Comparison of ENCODE assay signal across 21 cellular contexts in genomic region chrX:154381271-154381670, GRCh38. TPM values are rescaled to one million over a fixed set of nuclear protein-coding genes. Genes with fewer than 3 reads are reported as not detected.
DNase-seq lines count a peak whose midpoint lies in the region; FAIRE-seq and TF ChIP-seq lines count a peak whose summit lies in the region.
"Had no signal": no experiment of that assay in that cellular context is flagged by ENCODE, and none has a peak within 500 bp of the region (broad histone marks: within the 10 kb centered on the region; RNA-seq: fewer than 3 reads in every experiment).

No MANE protein-coding gene starts in this region.

- no peak overlapping the region for H2BK12ac ChIP-seq in H1 (ENCODE audit: low read depth, low read length)

- peak; percentile 93 for FAIRE-seq in H1 (lab: Jason Lieb, UNC)
- FAIRE-seq: G401.6 had no signal

- peak overlapping the region in 3 of 4 experiments; percentile 25 to 70 (median 47); a peak in 5 of 7 replicates for H3K9ac ChIP-seq in H1 (replicated peaks in 1 of 4; ENCODE audit: extremely low read depth in 1 of 4, low read depth in 3 of 4, low read length in 3 of 4)

- no peak for TF ChIP-seq RAD21 in H1 (IDR thresholded peaks at IDR 0.05 in 1 of 2, conservative IDR thresholded peaks at IDR 0.05 in 1 of 2; ENCODE audit: low read depth in 2 of 2, low read length in 2 of 2)

- H3K18ac ChIP-seq in H1 (ENCODE audit: extremely low read depth, low read length), result no peak overlapping the region

- peaks cover 0 to 20% (median 9%) of the 10 kb centered on the region in 4 experiments; a peak in 6 of 7 replicates for H3K4me1 ChIP-seq in H1 (replicated peaks in 1 of 4; ENCODE audit: control insufficient read depth in 3 of 4, insufficient read depth in 4 of 4, low read length in 3 of 4)
- H3K4me1 ChIP-seq: psoas muscle had no signal

- 22% methylated on average over 5 of the region's 6 CpGs; no CpG with 5 or more reads in 1 of the 2 experiments for WGBS in H1 (ENCODE audit: extremely low coverage in 1 of 2, insufficient coverage in 1 of 2, insufficient read length in 1 of 2, insufficient replicate concordance in 2 of 2, low coverage in 1 of 2, low lambda C conversion rate in 2 of 2, missing lambda C conversion rate in 1 of 2), 2 experiments

- BruUV-seq in Calu3 (replicated peaks; lab: Mats Ljungman, UMichigan), result no TSS peak

- TF ChIP-seq POLR2A in H1 (IDR thresholded peaks at IDR 0.05; ENCODE audit: control extremely low read depth in 1 of 2, low read depth in 2 of 2, low read length in 2 of 2), result no peak

- H2BK15ac ChIP-seq in H1 (ENCODE audit: low read length), result no peak overlapping the region

- peaks cover 0 to 3% (median 0%) of the 10 kb centered on the region in 4 experiments; a peak in 1 of 7 replicates for H3K27me3 ChIP-seq in H1 (replicated peaks in 1 of 4; ENCODE audit: control insufficient read depth in 3 of 4, extremely low read depth in 1 of 4, insufficient read depth in 3 of 4, low read length in 3 of 4)

- peaks cover 0 to 13% of the 10 kb centered on the region in 2 experiments; a peak in 2 of 4 replicates for H3K79me2 ChIP-seq in H1 (ENCODE audit: control insufficient read depth in 1 of 2, insufficient read depth in 2 of 2, low read length in 2 of 2)

- POLR2A ChIA-PET in H1 (lab: Charles Lee; ENCODE audit: partially characterized antibody), result interaction anchor here (0.8 to 6.5 kb wide), 7 partner anchors 8 to 136 kb away, joined by 4 to 107 read pairs (median 22); partner anchors contain the start of genes FLNA and RPL10

- DNase-seq in Calu3 (no peak), H1 (ENCODE audit: low read depth in 1 of 2, low spot score in 2 of 2) (peak in 1 of 2 experiments; percentile 66), neural crest cell (ENCODE audit: low read depth, low spot score) (no peak), activated gamma-delta T cell (lab: John Stamatoyannopoulos, UW) (no peak), NOMO-1 (lab: John Stamatoyannopoulos, UW; ENCODE audit: unreplicated experiment in 2 of 2) (no peak), GM19238 (ENCODE audit: insufficient read length, low spot score) (no peak), mesenteric fat pad (ENCODE audit: low spot score) (no peak)
- DNase-seq: activated T-cell treated with anti-CD3 and anti-CD28 coated beads, Interleukin-2, amount 50 U/mL, for 48 hours; midbrain; NCI-H1092 treated with DMSO at 0.1 percent for 48 hours; NCI-H2029 treated with DMSO at 0.1 percent for 48 hours; NCI-H446; PC-3; psoas muscle; stimulated activated CD4-positive, alpha-beta T cell treated with anti-CD3 and anti-CD28 coated beads, Interleukin-1b, Interleukin-23, amount 100 ng/mL, for 48 hours; stimulated activated naive B cell treated with anti-CD40 and anti-IgM and Interleukin-4, amounts not matched to agents 10 μg/mL and 1 μg/mL and 100 μg/mL, for 72 hours; T-helper 1 cell had no signal

- no peak overlapping the region for H4K8ac ChIP-seq in H1 (ENCODE audit: extremely low read depth, insufficient read depth, low read length)

- H2BK5ac ChIP-seq in H1 (ENCODE audit: low read depth, low read length), result peak overlapping the region; percentile 75

- no peak; a peak in 1 of 3 replicates for TF ChIP-seq EP300 in H1 (IDR thresholded peaks at IDR 0.05; ENCODE audit: borderline replicate concordance in 1 of 2, low read depth in 2 of 2, low read length in 2 of 2)

- H3K9me3 ChIP-seq in H1 (ENCODE audit: insufficient read depth in 2 of 2, low read depth in 1 of 2, low read length in 1 of 2), result no peaks in the 10 kb centered on the region
- H3K9me3 ChIP-seq: psoas muscle, thoracic aorta had no signal

- peak overlapping the region; percentile 96; the same call in 1 of the 2 replicates for H3K27ac ChIP-seq in H1 (ENCODE audit: low read depth, low read length)

- intact Hi-C loops in Calu3 (cut with micrococcal nuclease; ENCODE audit: unreplicated experiment), result no loop called here

- H3K4me1 Mint-ChIP-seq in Calu3 (ENCODE audit: low read depth, unreplicated experiment) (peaks cover 12% of the 10 kb centered on the region), IgD-negative memory B cell (peaks cover 5 to 9% (median 8%) of the 10 kb centered on the region in 3 donors), neural crest cell (peaks cover 16% of the 10 kb centered on the region)

- H2BK20ac ChIP-seq in H1 (ENCODE audit: low read length), result no peak overlapping the region

- H2AK5ac ChIP-seq in H1 (ENCODE audit: low read depth, low read length), result no peak overlapping the region

- peaks cover 48% of the 10 kb centered on the region for H3K36me3 Mint-ChIP-seq in Calu3 (ENCODE audit: insufficient read depth, unreplicated experiment)
- H3K36me3 Mint-ChIP-seq in IgD-negative memory B cell, result peaks cover 2% of the 10 kb centered on the region
- peaks cover 4% of the 10 kb centered on the region for H3K36me3 Mint-ChIP-seq in neural crest cell (ENCODE audit: low read depth)

- no peak overlapping the region for H3K14ac ChIP-seq in H1 (ENCODE audit: insufficient read length)

- H3K79me1 ChIP-seq in H1 (ENCODE audit: low read depth, low read length), result no peaks in the 10 kb centered on the region

- peak overlapping the region; percentile 59 to 98 for H3K4me2 ChIP-seq in H1 (ENCODE audit: insufficient read depth in 1 of 2, low read depth in 2 of 2, low read length in 2 of 2)

- peak overlapping the region; percentile 90 for H4K5ac ChIP-seq in H1 (ENCODE audit: insufficient read length, low read depth, low read length)

- H3K27me3 Mint-ChIP-seq in Calu3 (ENCODE audit: unreplicated experiment) (no peaks in the 10 kb centered on the region), IgD-negative memory B cell (no peaks in the 10 kb centered on the region), neural crest cell (ENCODE audit: low read depth) (no peaks in the 10 kb centered on the region)
- H3K27me3 Mint-ChIP-seq: stimulated activated naive B cell treated with anti-CD40 and anti-IgM and Interleukin-4, amounts not matched to agents 10 μg/mL and 1 μg/mL and 100 μg/mL, for 72 hours had no signal

- H4K91ac ChIP-seq in H1 (replicated peaks; ENCODE audit: insufficient read length, low read length), result no peak overlapping the region

- CTCF ChIA-PET in Calu3 (lab: Charles Lee) (interaction anchor here (1.7 kb wide), 1 partner anchor 8 kb away, joined by 8 read pairs; no protein-coding TSS in a partner anchor), H1 (lab: Charles Lee; ENCODE audit: partially characterized antibody) (interaction anchor here (1.0 to 3.9 kb wide), 2 partner anchors 8 to 154 kb away, joined by 3 to 29 read pairs; partner anchors contain the start of gene FLNA)

- H3K4me3 Mint-ChIP-seq in Calu3 (ENCODE audit: low read depth, unreplicated experiment) (peak overlapping the region; percentile 81), IgD-negative memory B cell (peak overlapping the region in 2 of 4 donors; percentile 57 to 91), neural crest cell (peak overlapping the region; percentile 71)

- H4K20me1 ChIP-seq in H1 (replicated peaks in 1 of 2; ENCODE audit: control insufficient read depth in 1 of 2, insufficient read depth in 2 of 2, low read length in 2 of 2), result peaks cover 0 to 2% of the 10 kb centered on the region in 2 experiments

- peaks cover 0 to 26% (median 0%) of the 10 kb centered on the region in 4 experiments; a peak in 2 of 8 replicates for H3K36me3 ChIP-seq in H1 (ENCODE audit: control insufficient read depth in 2 of 4, insufficient read depth in 4 of 4, low read length in 3 of 4)
- H3K36me3 ChIP-seq: thoracic aorta had no signal

- H3K23me2 ChIP-seq in H1 (ENCODE audit: low read depth, low read length), result peaks cover 4% of the 10 kb centered on the region; the same call in 1 of the 2 replicates

- peak overlapping the region; percentile 7 to 97 (median 9); a peak in 3 of 8 replicates for H3K4me3 ChIP-seq in H1 (ENCODE audit: extremely low read depth in 1 of 4, insufficient read depth in 2 of 4, low read depth in 3 of 4, low read length in 4 of 4)

- H3K4ac ChIP-seq in H1 (replicated peaks; ENCODE audit: insufficient read length, low read depth, low read length), result no peak overlapping the region

- H2BK120ac ChIP-seq in H1 (replicated peaks; ENCODE audit: low read depth, low read length), result peak overlapping the region; percentile 72

- H3K9me3 Mint-ChIP-seq in Calu3 (ENCODE audit: low read depth, unreplicated experiment), result no peaks in the 10 kb centered on the region
- H3K9me3 Mint-ChIP-seq in IgD-negative memory B cell, result peaks cover 0 to 2% (median 0%) of the 10 kb centered on the region in 3 donors
- H3K9me3 Mint-ChIP-seq in neural crest cell, result no peaks in the 10 kb centered on the region
- H3K9me3 Mint-ChIP-seq: activated naive CD4-positive, alpha-beta T cell treated with anti-CD3 and anti-CD28 coated beads, Interleukin-2, amount 50 U/mL, for 72 hours; stimulated activated naive B cell treated with anti-CD40 and anti-IgM and Interleukin-4, amounts not matched to agents 10 μg/mL and 1 μg/mL and 100 μg/mL, for 72 hours had no signal

- H3K56ac ChIP-seq in H1 (replicated peaks; ENCODE audit: insufficient read length, low read depth, low read length), result no peak overlapping the region

- no peak overlapping the region for H3K23ac ChIP-seq in H1 (ENCODE audit: insufficient read length)

- H2AFZ ChIP-seq in H1 (ENCODE audit: low read length), result no peak overlapping the region

- peak overlapping the region; percentile 86 for H3K27ac Mint-ChIP-seq in Calu3 (ENCODE audit: unreplicated experiment)
- peak overlapping the region in 2 of 3 donors; percentile 96 to 98 for H3K27ac Mint-ChIP-seq in IgD-negative memory B cell
- H3K27ac Mint-ChIP-seq in neural crest cell (ENCODE audit: unreplicated experiment), result no peak overlapping the region

- TF ChIP-seq CTCF in Calu3 (IDR thresholded peaks at IDR 0.05; ENCODE audit: unreplicated experiment) (no peak), H1 (IDR thresholded peaks at IDR 0.05; ENCODE audit: control extremely low read depth in 1 of 3, insufficient read depth in 1 of 3, low read depth in 1 of 3, low read length in 3 of 3) (no peak), neural crest cell (conservative IDR thresholded peaks at IDR 0.05) (no peak)

RNA-seq across cellular contexts. Expression of gene EMD, which starts 2.2 kb away (rescaled TPM):
- 75.1 TPM in 2 replicates for total RNA-seq in Calu3 (2022)
- polyA plus RNA-seq in IgD-negative memory B cell, result 32.4 TPM
- total RNA-seq in H1 (2021; fragmentation: NEBNext Ultra II Directional; extraction: Animal tissue kit (Norgen Biotek cat#: 25700)), result 104 and 109 TPM in 2 replicates
- polyA plus RNA-seq in H1 (2011; rRNA removed), result 45.5 and 128 TPM in 2 replicates
- 88.6 TPM for polyA plus RNA-seq in H1 (2011; cell fraction: cytosol; rRNA removed)
- polyA plus RNA-seq in H1 (2011; cell fraction: nucleus; rRNA removed), result 218 TPM
- polyA plus RNA-seq in H1 (2012, experiment 1 of 2), result 84.6 to 114 TPM (median 106 TPM) in 4 replicates
- 104 TPM for polyA plus RNA-seq in H1 (2012, experiment 2 of 2)
- 71.7 TPM for polyA plus RNA-seq in H1 (2013, experiment 1 of 2)
- polyA plus RNA-seq in H1 (2013, experiment 2 of 2), result 72.0 TPM
- polyA minus RNA-seq in H1 (2011; rRNA and poly(A)+ RNA removed), result 21.4 and 56.1 TPM in 2 replicates
- polyA minus RNA-seq in H1 (2011; cell fraction: cytosol; rRNA and poly(A)+ RNA removed), result 62.9 TPM
- polyA minus RNA-seq in H1 (2011; cell fraction: nucleus; rRNA and poly(A)+ RNA removed), result 71.8 TPM
- 54.3 and 56.8 TPM in 2 replicates for total RNA-seq in neural crest cell
- total RNA-seq in mesenteric fat pad, result 57.4 TPM

RNA-seq across cellular contexts. Expression of gene FLNA, which starts 6.8 kb away (rescaled TPM):
- total RNA-seq in Calu3 (2022), result 973 and 1,240 TPM in 2 replicates
- 396 TPM for polyA plus RNA-seq in IgD-negative memory B cell
- 925 and 957 TPM in 2 replicates for total RNA-seq in H1 (2021; fragmentation: NEBNext Ultra II Directional; extraction: Animal tissue kit (Norgen Biotek cat#: 25700))
- polyA plus RNA-seq in H1 (2011; rRNA removed), result 315 and 451 TPM in 2 replicates
- 251 TPM for polyA plus RNA-seq in H1 (2011; cell fraction: cytosol; rRNA removed)
- polyA plus RNA-seq in H1 (2011; cell fraction: nucleus; rRNA removed), result 1,759 TPM
- 767 to 1,094 TPM (median 1,076 TPM) in 4 replicates for polyA plus RNA-seq in H1 (2012, experiment 1 of 2)
- 883 TPM for polyA plus RNA-seq in H1 (2012, experiment 2 of 2)
- 705 TPM for polyA plus RNA-seq in H1 (2013, experiment 1 of 2)
- polyA plus RNA-seq in H1 (2013, experiment 2 of 2), result 715 TPM
- polyA minus RNA-seq in H1 (2011; rRNA and poly(A)+ RNA removed), result 1,078 and 1,259 TPM in 2 replicates
- polyA minus RNA-seq in H1 (2011; cell fraction: cytosol; rRNA and poly(A)+ RNA removed), result 972 TPM
- polyA minus RNA-seq in H1 (2011; cell fraction: nucleus; rRNA and poly(A)+ RNA removed), result 786 TPM
- total RNA-seq in neural crest cell, result 786 and 809 TPM in 2 replicates
- total RNA-seq in mesenteric fat pad, result 1,133 TPM

RNA-seq across cellular contexts. Expression of gene RPL10, which starts 16.9 kb away (rescaled TPM):
- 1,458 and 1,495 TPM in 2 replicates for total RNA-seq in Calu3 (2022)
- 5,716 TPM for polyA plus RNA-seq in IgD-negative memory B cell
- 2,633 and 2,739 TPM in 2 replicates for total RNA-seq in H1 (2021; fragmentation: NEBNext Ultra II Directional; extraction: Animal tissue kit (Norgen Biotek cat#: 25700))
- polyA plus RNA-seq in H1 (2011; rRNA removed), result 4,127 and 4,293 TPM in 2 replicates
- polyA plus RNA-seq in H1 (2011; cell fraction: cytosol; rRNA removed), result 5,761 TPM
- polyA plus RNA-seq in H1 (2011; cell fraction: nucleus; rRNA removed), result 3,153 TPM
- 3,130 to 3,861 TPM (median 3,536 TPM) in 4 replicates for polyA plus RNA-seq in H1 (2012, experiment 1 of 2)
- polyA plus RNA-seq in H1 (2012, experiment 2 of 2), result 7,339 TPM
- 3,375 TPM for polyA plus RNA-seq in H1 (2013, experiment 1 of 2)
- polyA plus RNA-seq in H1 (2013, experiment 2 of 2), result 3,168 TPM
- 1,237 and 1,471 TPM in 2 replicates for polyA minus RNA-seq in H1 (2011; rRNA and poly(A)+ RNA removed)
- 1,290 TPM for polyA minus RNA-seq in H1 (2011; cell fraction: cytosol; rRNA and poly(A)+ RNA removed)
- 850 TPM for polyA minus RNA-seq in H1 (2011; cell fraction: nucleus; rRNA and poly(A)+ RNA removed)
- 2,853 and 2,857 TPM in 2 replicates for total RNA-seq in neural crest cell
- total RNA-seq in mesenteric fat pad, result 2,424 TPM

RNA-seq across cellular contexts. Expression of gene DNASE1L1, which starts 27.8 kb away (rescaled TPM):
- total RNA-seq in Calu3 (2022) (28.8 and 30.6 TPM in 2 replicates), neural crest cell (9.3 and 11.5 TPM in 2 replicates), mesenteric fat pad (18.9 TPM)
- polyA plus RNA-seq in IgD-negative memory B cell (29.4 TPM), H1 (2011; rRNA removed) (30.0 and 30.4 TPM in 2 replicates)
- 8.7 and 10.3 TPM in 2 replicates for total RNA-seq in H1 (2021; fragmentation: NEBNext Ultra II Directional; extraction: Animal tissue kit (Norgen Biotek cat#: 25700))
- polyA plus RNA-seq in H1 (2011; cell fraction: cytosol; rRNA removed), result 20.6 TPM
- polyA plus RNA-seq in H1 (2011; cell fraction: nucleus; rRNA removed), result 28.3 TPM
- 9.6 to 18.4 TPM (median 16.1 TPM) in 4 replicates for polyA plus RNA-seq in H1 (2012, experiment 1 of 2)
- 12.0 TPM for polyA plus RNA-seq in H1 (2012, experiment 2 of 2)
- polyA plus RNA-seq in H1 (2013, experiment 1 of 2), result 9.0 TPM
- 9.1 TPM for polyA plus RNA-seq in H1 (2013, experiment 2 of 2)
- 11.0 and 12.5 TPM in 2 replicates for polyA minus RNA-seq in H1 (2011; rRNA and poly(A)+ RNA removed)
- 10.4 TPM for polyA minus RNA-seq in H1 (2011; cell fraction: cytosol; rRNA and poly(A)+ RNA removed)
- 7.4 TPM for polyA minus RNA-seq in H1 (2011; cell fraction: nucleus; rRNA and poly(A)+ RNA removed)

RNA-seq across cellular contexts. Expression of gene TAFAZZIN, which starts 30.1 kb away (rescaled TPM):
- total RNA-seq in Calu3 (2022) (55.0 and 56.3 TPM in 2 replicates), neural crest cell (45.7 and 47.1 TPM in 2 replicates), mesenteric fat pad (32.4 TPM)
- polyA plus RNA-seq in IgD-negative memory B cell (51.3 TPM), H1 (2011; rRNA removed) (28.6 and 42.8 TPM in 2 replicates)
- total RNA-seq in H1 (2021; fragmentation: NEBNext Ultra II Directional; extraction: Animal tissue kit (Norgen Biotek cat#: 25700)), result 23.9 and 25.3 TPM in 2 replicates
- 41.9 TPM for polyA plus RNA-seq in H1 (2011; cell fraction: cytosol; rRNA removed)
- 150 TPM for polyA plus RNA-seq in H1 (2011; cell fraction: nucleus; rRNA removed)
- polyA plus RNA-seq in H1 (2012, experiment 1 of 2), result 23.5 to 41.0 TPM (median 34.1 TPM) in 4 replicates
- polyA plus RNA-seq in H1 (2012, experiment 2 of 2), result 26.1 TPM
- polyA plus RNA-seq in H1 (2013, experiment 1 of 2), result 28.9 TPM
- polyA plus RNA-seq in H1 (2013, experiment 2 of 2), result 26.1 TPM
- 13.4 and 17.8 TPM in 2 replicates for polyA minus RNA-seq in H1 (2011; rRNA and poly(A)+ RNA removed)
- polyA minus RNA-seq in H1 (2011; cell fraction: cytosol; rRNA and poly(A)+ RNA removed), result 19.6 TPM
- 34.1 TPM for polyA minus RNA-seq in H1 (2011; cell fraction: nucleus; rRNA and poly(A)+ RNA removed)
